ENCODE assay signal across 18 cellular contexts in the genomic region with DNA sequence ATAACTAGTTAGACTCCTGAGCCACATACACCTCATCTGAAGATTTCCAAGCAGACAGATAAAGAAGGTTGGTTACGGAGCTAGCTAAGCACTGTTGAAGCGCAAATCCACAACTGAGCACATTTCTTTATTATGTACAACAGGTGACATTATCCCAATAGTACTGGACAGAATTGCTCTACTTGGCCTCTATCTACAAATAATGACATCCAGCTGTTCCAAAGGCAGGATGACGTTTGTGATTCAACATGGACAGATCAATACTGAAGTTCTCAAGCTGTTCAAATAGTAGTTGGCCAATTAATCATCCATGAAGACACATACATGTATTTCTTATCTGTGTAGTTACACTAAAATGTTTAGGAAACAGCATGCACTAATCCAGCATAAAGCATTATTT.
"Had no signal": no experiment of that assay in that cellular context is flagged by ENCODE, and none has a peak within 500 bp of the region (broad histone marks: within the 10 kb centered on the region; RNA-seq: fewer than 3 reads in every experiment).

No MANE protein-coding gene starts in this region.

- H3K9me3 Mint-ChIP-seq: activated CD4-positive, alpha-beta memory T cell treated with anti-CD3 and anti-CD28 coated beads for 36 hours; activated naive CD8-positive, alpha-beta T cell treated with anti-CD3 and anti-CD28 coated beads, Interleukin-2, amount 10 ng/mL, durations not matched to agents 7 days and 5 days; immature natural killer cell; natural killer cell treated with Interleukin-12 subunit alpha and Interleukin-12 subunit beta and Interleukin-15 and Interleukin-18, amount 100 ng/mL, for 72 hours; stimulated activated naive CD8-positive, alpha-beta T cell treated with anti-CD3 and anti-CD28 coated beads, Interleukin-15, amount 100 ng/mL, for 72 hours; T-helper 2 cell treated with Interferon-gamma antibody and Interleukin-4, amounts not matched to agents 5 μg/mL and 100 μg/mL, for 36 hours had no signal

- DNase-seq: activated CD4-positive, alpha-beta memory T cell treated with anti-CD3 and anti-CD28 coated beads for 36 hours; activated CD4-positive, alpha-beta T cell treated with anti-CD3 and anti-CD28 coated beads for 1 hour; activated gamma-delta T cell; activated naive CD8-positive, alpha-beta T cell treated with anti-CD3 and anti-CD28 coated beads, Interleukin-2, amount 10 ng/mL, durations not matched to agents 7 days and 5 days; activated T-cell treated with anti-CD3 and anti-CD28 coated beads, Interleukin-2, amount 50 U/mL, for 48 hours; aorta; hypothalamus; immature natural killer cell; left colon; mammary epithelial cell; stimulated activated CD4-positive, alpha-beta T cell treated with anti-CD3 and anti-CD28 coated beads, Interleukin-4, amount 100 ng/mL, for 4 hours; stimulated activated naive CD8-positive, alpha-beta T cell treated with anti-CD3 and anti-CD28 coated beads, Interleukin-15, amount 100 ng/mL, for 72 hours; testis; uterus had no signal

- H3K27me3 Mint-ChIP-seq: activated CD4-positive, alpha-beta memory T cell treated with anti-CD3 and anti-CD28 coated beads for 36 hours; activated naive CD8-positive, alpha-beta T cell treated with anti-CD3 and anti-CD28 coated beads, Interleukin-2, amount 10 ng/mL, durations not matched to agents 7 days and 5 days; natural killer cell treated with Interleukin-12 subunit alpha and Interleukin-12 subunit beta and Interleukin-15 and Interleukin-18, amount 100 ng/mL, for 72 hours; stimulated activated naive CD8-positive, alpha-beta T cell treated with anti-CD3 and anti-CD28 coated beads, Interleukin-15, amount 100 ng/mL, for 72 hours had no signal

- H3K27me3 ChIP-seq: cardiac muscle cell, esophagus muscularis mucosa, testis, uterus had no signal

- H3K27ac Mint-ChIP-seq: activated CD4-positive, alpha-beta memory T cell treated with anti-CD3 and anti-CD28 coated beads for 36 hours; activated naive CD8-positive, alpha-beta T cell treated with anti-CD3 and anti-CD28 coated beads, Interleukin-2, amount 10 ng/mL, durations not matched to agents 7 days and 5 days; immature natural killer cell; stimulated activated naive CD8-positive, alpha-beta T cell treated with anti-CD3 and anti-CD28 coated beads, Interleukin-15, amount 100 ng/mL, for 72 hours; T-helper 2 cell treated with Interferon-gamma antibody and Interleukin-4, amounts not matched to agents 5 μg/mL and 100 μg/mL, for 36 hours had no signal

- H3K4me3 Mint-ChIP-seq: activated CD4-positive, alpha-beta memory T cell treated with anti-CD3 and anti-CD28 coated beads for 36 hours; activated naive CD8-positive, alpha-beta T cell treated with anti-CD3 and anti-CD28 coated beads, Interleukin-2, amount 10 ng/mL, durations not matched to agents 7 days and 5 days; immature natural killer cell; natural killer cell treated with Interleukin-12 subunit alpha and Interleukin-12 subunit beta and Interleukin-15 and Interleukin-18, amount 100 ng/mL, for 72 hours; stimulated activated naive CD8-positive, alpha-beta T cell treated with anti-CD3 and anti-CD28 coated beads, Interleukin-15, amount 100 ng/mL, for 72 hours; T-helper 2 cell treated with Interferon-gamma antibody and Interleukin-4, amounts not matched to agents 5 μg/mL and 100 μg/mL, for 36 hours had no signal

- H3K36me3 ChIP-seq: cardiac muscle cell, uterus had no signal

- H3K4me3 ChIP-seq: cardiac muscle cell, esophagus muscularis mucosa, testis, uterus had no signal

- H3K27ac ChIP-seq: cardiac muscle cell, testis, uterus had no signal

- ATAC-seq: left colon; natural killer cell treated with Interleukin-12 subunit alpha and Interleukin-12 subunit beta and Interleukin-15 and Interleukin-18, amount 100 ng/mL, for 72 hours; stimulated activated naive CD8-positive, alpha-beta T cell treated with anti-CD3 and anti-CD28 coated beads, Interleukin-15, amount 100 ng/mL, for 72 hours had no signal

- H3K36me3 Mint-ChIP-seq: activated CD4-positive, alpha-beta memory T cell treated with anti-CD3 and anti-CD28 coated beads for 36 hours; natural killer cell treated with Interleukin-12 subunit alpha and Interleukin-12 subunit beta and Interleukin-15 and Interleukin-18, amount 100 ng/mL, for 72 hours had no signal

- H3K9me3 ChIP-seq: esophagus muscularis mucosa, testis, uterus had no signal
